Comparison of ENCODE assay signal across 8 cellular contexts in genomic region chr22:29767289-29768051, GRCh38. TPM values are rescaled to one million over a fixed set of nuclear protein-coding genes. Genes with fewer than 3 reads are reported as not detected.
DNase-seq lines count a peak whose midpoint lies in the region; TF ChIP-seq lines count a peak whose summit lies in the region.

Gene UQCR10 (plus strand): TSS chr22:29767369. CDS start chr22:29767399, 30 bp downstream.

- TF ChIP-seq CTCF in MM.1S (IDR thresholded peaks at IDR 0.05; ENCODE audit: low read length), result no peak

- CTCF ChIA-PET in activated naive CD4-positive, alpha-beta T cell treated with anti-CD3 and anti-CD28 coated beads for 36 hours (lab: Charles Lee), result interaction anchor here (1.2 kb wide), 1 partner anchor 238 kb away, joined by 3 read pairs; no protein-coding TSS in a partner anchor

- H3K9me3 ChIP-seq in MM.1S (replicated peaks; ENCODE audit: insufficient read depth, low read length), result no peaks in the 10 kb centered on the region

- H3K9ac ChIP-seq in MM.1S (ENCODE audit: low read length), result peak within 1 kb of the TSS; percentile 92

- no peaks in the 10 kb centered on the region for H3K9me3 Mint-ChIP-seq in activated naive CD4-positive, alpha-beta T cell treated with anti-CD3 and anti-CD28 coated beads for 36 hours

- peak within 1 kb of the TSS; percentile 81 for H3K4me2 ChIP-seq in MM.1S (ENCODE audit: low read depth, low read length)

- H3K36me3 ChIP-seq in H7 (replicated peaks; ENCODE audit: control insufficient read depth, insufficient read depth, low read length) (peaks cover 2% of the 10 kb centered on the region), MM.1S (replicated peaks; ENCODE audit: insufficient read depth, low read length) (0 out of 2 replicates have a peak, but pooled peaks cover 5% of the 10 kb centered on the region)

- H3K4me3 ChIP-seq in H7 (ENCODE audit: insufficient read depth, low read depth, low read length) (peak within 1 kb of the TSS; percentile 91), MM.1S (ENCODE audit: low read length) (peak within 1 kb of the TSS; percentile 100)

- no peaks in the 10 kb centered on the region for H3K9me2 ChIP-seq in MM.1S (replicated peaks; ENCODE audit: insufficient read depth, low read length)

- H3K4me1 Mint-ChIP-seq in activated naive CD4-positive, alpha-beta T cell treated with anti-CD3 and anti-CD28 coated beads for 36 hours (ENCODE audit: low read depth), result peaks cover 33% of the 10 kb centered on the region

- no peaks in the 10 kb centered on the region for H3K4me1 ChIP-seq in MM.1S (ENCODE audit: low read length)

- peak within 1 kb of the TSS; percentile 91 for H3K27ac Mint-ChIP-seq in activated naive CD4-positive, alpha-beta T cell treated with anti-CD3 and anti-CD28 coated beads for 36 hours

- H3K4me3 Mint-ChIP-seq in activated naive CD4-positive, alpha-beta T cell treated with anti-CD3 and anti-CD28 coated beads for 36 hours, result peak within 1 kb of the TSS; percentile 96

- intact Hi-C loops in activated naive CD4-positive, alpha-beta T cell treated with anti-CD3 and anti-CD28 coated beads for 36 hours (cut with micrococcal nuclease), result loop anchor here (1.0 to 5.0 kb wide), 7 partner anchors 54 to 500 kb away; partner anchors contain the start of genes ASCC2, MTMR3, NF2 and OSM

- H2AFZ ChIP-seq in MM.1S (ENCODE audit: low read length), result peak within 1 kb of the TSS; percentile 100

- no peaks in the 10 kb centered on the region for H3F3A ChIP-seq in MM.1S (ENCODE audit: insufficient read depth, low read length)

- H3K27ac ChIP-seq in MM.1S (ENCODE audit: low read length), result peak within 1 kb of the TSS; percentile 37; the same call in 1 of the 2 replicates

- H3K27me3 ChIP-seq in H7 (ENCODE audit: control insufficient read depth, insufficient read depth, low read length) (no peaks in the 10 kb centered on the region), MM.1S (replicated peaks; ENCODE audit: insufficient read depth, low read length) (no peaks in the 10 kb centered on the region)

- no peaks in the 10 kb centered on the region for H4K20me1 ChIP-seq in MM.1S (ENCODE audit: insufficient read depth, low read length)

- peaks cover 24% of the 10 kb centered on the region for H3K36me3 Mint-ChIP-seq in activated naive CD4-positive, alpha-beta T cell treated with anti-CD3 and anti-CD28 coated beads for 36 hours (ENCODE audit: low read depth)

- peaks cover 38% of the 10 kb centered on the region for H3K79me2 ChIP-seq in MM.1S (ENCODE audit: low read length)

- H3K27me3 Mint-ChIP-seq in activated naive CD4-positive, alpha-beta T cell treated with anti-CD3 and anti-CD28 coated beads for 36 hours (ENCODE audit: low read depth), result no peaks in the 10 kb centered on the region

- DNase-seq in ELR (ENCODE audit: low read depth) (peak; percentile 91), H7 (peak; percentile 94), MM.1S (peak; percentile 95), SK-N-DZ (ENCODE audit: low spot score) (peak; percentile 95), globus pallidus (ENCODE audit: low spot score) (peak; percentile 92), nucleus accumbens (lab: John Stamatoyannopoulos, UW) (peak; percentile 21 to 95 (median 84)), superior temporal gyrus (ENCODE audit: extremely low spot score) (peak; percentile 97)
- peak; percentile 94 for DNase-seq in activated naive CD4-positive, alpha-beta T cell treated with anti-CD3 and anti-CD28 coated beads for 36 hours

RNA-seq across cellular contexts. Expression of gene UQCR10, which starts in this region (rescaled TPM):
- total RNA-seq in H7 (2014; rRNA removed; shearing (Covaris generic)), result 108 and 170 TPM in 2 replicates
- 98.6 and 126 TPM in 2 replicates for polyA plus RNA-seq in SK-N-DZ (2014; cell fraction: cytosol; rRNA removed)
- polyA plus RNA-seq in SK-N-DZ (2014; cell fraction: nucleus; rRNA removed), result 87.0 and 107 TPM in 2 replicates
- 100 to 1,000 TPM; 106 to 108 TPM for total RNA-seq in activated naive CD4-positive, alpha-beta T cell treated with anti-CD3 and anti-CD28 coated beads for 36 hours

Comparison
In these comparisons a context has a peak if more than half of its experiments do, and no peak if none do; other contexts are left out.
1. Peak in every context shown above with its lines: DNase-seq, H3K4me3 ChIP-seq and H3K27ac ChIP-seq.